In genomic region chr5:32172186-32172901, GRCh38 we compare ENCODE assay signal across 1 cellular context.
TF ChIP-seq lines count a peak whose summit lies in the region.

No MANE protein-coding gene starts in this region.

TF ChIP-seq in HEK293, 187 proteins besides CTCF, POLR2A, EP300 and RAD21 (continued from another document):
- peak; percentile 79 for TF ChIP-seq ZNF2 (tag by site-specific recombination; IDR thresholded peaks at IDR 0.05)
- peak; percentile 60; the same call in 1 of the 2 replicates for TF ChIP-seq YY1 (tag by site-specific recombination; IDR thresholded peaks at IDR 0.05)
- peak; percentile 30; the same call in 1 of the 2 replicates for TF ChIP-seq ZBTB8A (tag by site-specific recombination; IDR thresholded peaks at IDR 0.05)
- TF ChIP-seq PRDM10 (tag by site-specific recombination; IDR thresholded peaks at IDR 0.05) = peak; percentile 29; the same call in 1 of the 2 replicates
- 0 out of 2 replicates have a peak, but pooled peaks have one; percentile 40 for TF ChIP-seq ZSCAN23 (tag by site-specific recombination; IDR thresholded peaks at IDR 0.05)
- TF ChIP-seq ZNF626 (tag by site-specific recombination; IDR thresholded peaks at IDR 0.05) = 0 out of 2 replicates have a peak, but pooled peaks have one; percentile 42
- TF ChIP-seq, protein P1, sequence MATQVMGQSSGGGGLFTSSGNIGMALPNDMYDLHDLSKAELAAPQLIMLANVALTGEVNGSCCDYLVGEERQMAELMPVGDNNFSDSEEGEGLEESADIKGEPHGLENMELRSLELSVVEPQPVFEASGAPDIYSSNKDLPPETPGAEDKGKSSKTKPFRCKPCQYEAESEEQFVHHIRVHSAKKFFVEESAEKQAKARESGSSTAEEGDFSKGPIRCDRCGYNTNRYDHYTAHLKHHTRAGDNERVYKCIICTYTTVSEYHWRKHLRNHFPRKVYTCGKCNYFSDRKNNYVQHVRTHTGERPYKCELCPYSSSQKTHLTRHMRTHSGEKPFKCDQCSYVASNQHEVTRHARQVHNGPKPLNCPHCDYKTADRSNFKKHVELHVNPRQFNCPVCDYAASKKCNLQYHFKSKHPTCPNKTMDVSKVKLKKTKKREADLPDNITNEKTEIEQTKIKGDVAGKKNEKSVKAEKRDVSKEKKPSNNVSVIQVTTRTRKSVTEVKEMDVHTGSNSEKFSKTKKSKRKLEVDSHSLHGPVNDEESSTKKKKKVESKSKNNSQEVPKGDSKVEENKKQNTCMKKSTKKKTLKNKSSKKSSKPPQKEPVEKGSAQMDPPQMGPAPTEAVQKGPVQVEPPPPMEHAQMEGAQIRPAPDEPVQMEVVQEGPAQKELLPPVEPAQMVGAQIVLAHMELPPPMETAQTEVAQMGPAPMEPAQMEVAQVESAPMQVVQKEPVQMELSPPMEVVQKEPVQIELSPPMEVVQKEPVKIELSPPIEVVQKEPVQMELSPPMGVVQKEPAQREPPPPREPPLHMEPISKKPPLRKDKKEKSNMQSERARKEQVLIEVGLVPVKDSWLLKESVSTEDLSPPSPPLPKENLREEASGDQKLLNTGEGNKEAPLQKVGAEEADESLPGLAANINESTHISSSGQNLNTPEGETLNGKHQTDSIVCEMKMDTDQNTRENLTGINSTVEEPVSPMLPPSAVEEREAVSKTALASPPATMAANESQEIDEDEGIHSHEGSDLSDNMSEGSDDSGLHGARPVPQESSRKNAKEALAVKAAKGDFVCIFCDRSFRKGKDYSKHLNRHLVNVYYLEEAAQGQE (tag by site-specific recombination; IDR thresholded peaks at IDR 0.05) = 0 out of 2 replicates have a peak, but pooled peaks have one; percentile 13
- TF ChIP-seq GLI4 (tag by site-specific recombination; IDR thresholded peaks at IDR 0.05) = peak; percentile 55; the same call in 1 of the 2 replicates
TF ChIP-seq in HEK293: peak in this region for 26; not testable (repeated sequence) for 161.
